Comparison of ENCODE assay signal across 8 cellular contexts in genomic region chr4:94595880-94596483, GRCh38.
DNase-seq lines count a peak whose midpoint lies in the region; ATAC-seq, FAIRE-seq and TF ChIP-seq lines count a peak whose summit lies in the region.

No MANE protein-coding gene starts in this region.

- H2AFZ ChIP-seq in astrocyte (ENCODE audit: low read depth, low read length): no peak overlapping the region

- H3K4me2 ChIP-seq in astrocyte (ENCODE audit: low read length): no peak overlapping the region

- no peaks in the 10 kb centered on the region for H3K27me3 Mint-ChIP-seq in astrocyte (ENCODE audit: low read depth, unreplicated experiment)

- DNase-seq in AG04449 (ENCODE audit: low read depth, low spot score): no peak
- peak; percentile 61 for DNase-seq in GM12865 (ENCODE audit: low read depth)
- peak; percentile 27 for DNase-seq in NCI-H1436 (lab: John Stamatoyannopoulos, UW)
- DNase-seq in astrocyte (ENCODE audit: low read depth): peak; percentile 47
- DNase-seq in kidney: no peak
- DNase-seq in urothelium cell line (ENCODE audit: low spot score): peak; percentile 21
- DNase-seq in C1 segment of cervical spinal cord (lab: John Stamatoyannopoulos, UW): no peak

- H3K4me1 Mint-ChIP-seq in astrocyte (ENCODE audit: low read depth, unreplicated experiment): no peaks in the 10 kb centered on the region

- H4K20me1 ChIP-seq in astrocyte (ENCODE audit: insufficient read depth, low read length): peaks cover 18% of the 10 kb centered on the region

- CTCF ChIA-PET in AG04449 (lab: Yijun Ruan, JAX): interaction anchor here (0.7 to 1.7 kb wide), 5 partner anchors 18 to 308 kb away, joined by 3 to 31 read pairs (median 4); no protein-coding TSS in a partner anchor

- H3K4me3 ChIP-seq in AG04449 (ENCODE audit: low read depth, low read length) (no peak overlapping the region), GM12865 (ENCODE audit: low read depth, low read length) (no peak overlapping the region), astrocyte (ENCODE audit: insufficient read depth, low read depth, low read length) (no peak overlapping the region), kidney (ENCODE audit: low read length in 2 of 2) (no peak overlapping the region)

- ATAC-seq in HG02588 (IDR thresholded peaks at IDR 0.05; ENCODE audit: unreplicated experiment): peak; percentile 86

- TF ChIP-seq CTCF in AG04449 (IDR thresholded peaks at IDR 0.05; ENCODE audit: insufficient read depth, low read length, missing control alignments) (peak; percentile 22), GM12865 (IDR thresholded peaks at IDR 0.05; ENCODE audit: insufficient read depth, low read depth, low read length, missing control alignments) (peak; percentile 39), astrocyte (IDR thresholded peaks at IDR 0.05; ENCODE audit: insufficient read depth, low read depth, low read length) (peak; percentile 51), kidney (IDR thresholded peaks at IDR 0.05; ENCODE audit: borderline replicate concordance, extremely low read depth, insufficient read depth) (peak; percentile 71)

- H3K27ac Mint-ChIP-seq in astrocyte (ENCODE audit: unreplicated experiment): no peak overlapping the region

- peaks cover 14% of the 10 kb centered on the region for H3K36me3 Mint-ChIP-seq in astrocyte (ENCODE audit: low read depth, unreplicated experiment)

- H3K27ac ChIP-seq in astrocyte (ENCODE audit: low read depth, low read length) (no peak overlapping the region), kidney (ENCODE audit: low read depth in 2 of 2, low read length in 2 of 2) (no peak overlapping the region)

- POLR2A ChIA-PET in AG04449 (lab: Yijun Ruan, JAX): no interaction called here

- H3K9me3 Mint-ChIP-seq in astrocyte (ENCODE audit: unreplicated experiment): no peaks in the 10 kb centered on the region

- H3K4me1 ChIP-seq in astrocyte (ENCODE audit: insufficient read depth, low read length) (no peaks in the 10 kb centered on the region), kidney (ENCODE audit: control insufficient read depth in 1 of 2, insufficient read depth in 1 of 2, low read depth in 1 of 2, low read length in 2 of 2) (no peaks in the 10 kb centered on the region)

- intact Hi-C loops in kidney (cut with DNase I): no loop called here

- peak; percentile 29 for FAIRE-seq in astrocyte (lab: Jason Lieb, UNC)
- FAIRE-seq in kidney (lab: Jason Lieb, UNC): peak; percentile 96
- FAIRE-seq in urothelium cell line (lab: Jason Lieb, UNC): no peak

- H3K36me3 ChIP-seq in astrocyte (ENCODE audit: insufficient read depth, low read length): peaks cover 37% of the 10 kb centered on the region
- no peaks in the 10 kb centered on the region for H3K36me3 ChIP-seq in kidney (ENCODE audit: control insufficient read depth in 1 of 2, insufficient read depth in 2 of 2, low read length in 2 of 2)

- peaks cover 12% of the 10 kb centered on the region for H3K79me2 ChIP-seq in astrocyte (ENCODE audit: insufficient read depth, low read length)

- H3K27me3 ChIP-seq in astrocyte (ENCODE audit: insufficient read depth, low read length): no peaks in the 10 kb centered on the region

- H3K9ac ChIP-seq in astrocyte (ENCODE audit: low read length) (no peak overlapping the region), kidney (ENCODE audit: low read length in 2 of 2) (no peak overlapping the region)

- no peaks in the 10 kb centered on the region for H3K9me3 ChIP-seq in astrocyte (ENCODE audit: insufficient read depth, low read depth, low read length)
- no peaks in the 10 kb centered on the region for H3K9me3 ChIP-seq in kidney (ENCODE audit: control insufficient read depth in 1 of 2, low read length in 2 of 2)

- no peak overlapping the region for H3K4me3 Mint-ChIP-seq in astrocyte (ENCODE audit: unreplicated experiment)

Comparison
In these comparisons a context has a peak if more than half of its experiments do, and no peak if none do; other contexts are left out.
1. DNase-seq: peak in GM12865 (single experiment), NCI-H1436 (single experiment), astrocyte (single experiment) and urothelium cell line (single experiment); none in AG04449 (single experiment), kidney (single experiment) and C1 segment of cervical spinal cord (0 of 14).
2. Peak in every context shown above with its lines, with median percentiles within 50 percentile points of each other: CTCF ChIP-seq.